In the genomic region with DNA sequence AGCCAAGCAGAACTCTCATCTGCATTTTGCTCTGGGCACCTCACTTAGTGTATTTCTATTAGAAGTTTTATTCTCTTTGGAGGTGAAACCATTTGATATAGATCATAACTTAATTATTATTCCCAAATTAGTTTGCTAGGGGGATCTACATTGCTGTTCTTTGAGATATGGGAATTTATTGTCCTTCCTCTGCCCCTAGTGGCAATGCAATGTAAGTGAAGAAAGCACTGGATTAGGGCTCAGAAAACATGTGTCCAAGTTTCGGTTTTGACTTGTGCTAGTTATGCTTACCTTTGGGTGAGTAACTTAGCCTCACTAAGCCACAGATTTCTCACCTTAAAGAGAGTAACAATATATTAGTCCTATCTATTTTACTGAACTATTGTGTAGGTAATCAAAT, we compare ENCODE assay signal across 2 cellular contexts.
TF ChIP-seq lines count a peak whose summit lies in the region.

No MANE protein-coding gene starts in this region.

TF ChIP-seq in Ishikawa, 13 proteins besides CTCF, POLR2A, EP300 and RAD21 (continued from another document):
- TF ChIP-seq, protein P1, sequence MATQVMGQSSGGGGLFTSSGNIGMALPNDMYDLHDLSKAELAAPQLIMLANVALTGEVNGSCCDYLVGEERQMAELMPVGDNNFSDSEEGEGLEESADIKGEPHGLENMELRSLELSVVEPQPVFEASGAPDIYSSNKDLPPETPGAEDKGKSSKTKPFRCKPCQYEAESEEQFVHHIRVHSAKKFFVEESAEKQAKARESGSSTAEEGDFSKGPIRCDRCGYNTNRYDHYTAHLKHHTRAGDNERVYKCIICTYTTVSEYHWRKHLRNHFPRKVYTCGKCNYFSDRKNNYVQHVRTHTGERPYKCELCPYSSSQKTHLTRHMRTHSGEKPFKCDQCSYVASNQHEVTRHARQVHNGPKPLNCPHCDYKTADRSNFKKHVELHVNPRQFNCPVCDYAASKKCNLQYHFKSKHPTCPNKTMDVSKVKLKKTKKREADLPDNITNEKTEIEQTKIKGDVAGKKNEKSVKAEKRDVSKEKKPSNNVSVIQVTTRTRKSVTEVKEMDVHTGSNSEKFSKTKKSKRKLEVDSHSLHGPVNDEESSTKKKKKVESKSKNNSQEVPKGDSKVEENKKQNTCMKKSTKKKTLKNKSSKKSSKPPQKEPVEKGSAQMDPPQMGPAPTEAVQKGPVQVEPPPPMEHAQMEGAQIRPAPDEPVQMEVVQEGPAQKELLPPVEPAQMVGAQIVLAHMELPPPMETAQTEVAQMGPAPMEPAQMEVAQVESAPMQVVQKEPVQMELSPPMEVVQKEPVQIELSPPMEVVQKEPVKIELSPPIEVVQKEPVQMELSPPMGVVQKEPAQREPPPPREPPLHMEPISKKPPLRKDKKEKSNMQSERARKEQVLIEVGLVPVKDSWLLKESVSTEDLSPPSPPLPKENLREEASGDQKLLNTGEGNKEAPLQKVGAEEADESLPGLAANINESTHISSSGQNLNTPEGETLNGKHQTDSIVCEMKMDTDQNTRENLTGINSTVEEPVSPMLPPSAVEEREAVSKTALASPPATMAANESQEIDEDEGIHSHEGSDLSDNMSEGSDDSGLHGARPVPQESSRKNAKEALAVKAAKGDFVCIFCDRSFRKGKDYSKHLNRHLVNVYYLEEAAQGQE (IDR thresholded peaks at IDR 0.05; ENCODE audit: low read depth), result no peak
- no peak for TF ChIP-seq NFIC (IDR thresholded peaks at IDR 0.05)
TF ChIP-seq in Ishikawa: peak in this region for 0.

TF ChIP-seq in neural cell, 6 proteins besides CTCF, POLR2A, EP300 and RAD21 (continued from another document):
- TF ChIP-seq, protein P1 (IDR thresholded peaks at IDR 0.05; ENCODE audit: borderline replicate concordance), result no peak
- TF ChIP-seq TAF1 (IDR thresholded peaks at IDR 0.05; ENCODE audit: low read depth) (no peak), EZH2 (IDR thresholded peaks at IDR 0.05; ENCODE audit: borderline replicate concordance, insufficient read depth, low read length, poor library complexity, severe bottlenecking) (no peak), MXI1 (conservative IDR thresholded peaks at IDR 0.05; ENCODE audit: poor library complexity, severe bottlenecking) (no peak)
